In genomic region chr4:2937986-2938385, GRCh38 we compare ENCODE assay signal across 16 cellular contexts. TPM values are rescaled to one million over a fixed set of nuclear protein-coding genes. Genes with fewer than 3 reads are reported as not detected.
A peak's percentile ranks its signal among the peaks of the same experiment; 100 is the strongest.
DNase-seq lines count a peak whose midpoint lies in the region; ATAC-seq, FAIRE-seq and TF ChIP-seq lines count a peak whose summit lies in the region.
"Had no signal": no experiment of that assay in that cellular context is flagged by ENCODE, and none has a peak within 500 bp of the region (broad histone marks: within the 10 kb centered on the region; RNA-seq: fewer than 3 reads in every experiment).

No MANE protein-coding gene starts in this region.

- H3K9me3 Mint-ChIP-seq in CD8-positive, alpha-beta memory T cell: no peaks in the 10 kb centered on the region
- no peaks in the 10 kb centered on the region for H3K9me3 Mint-ChIP-seq in activated T-helper 1 cell treated with anti-CD3 and anti-CD28 coated beads, Interleukin-12 subunit alpha, Interleukin-12 subunit beta, Interleukin-2, Interleukin-4 antibody, amounts not matched to agents 30 ng/mL and 10 ng/mL and 1 ng/mL, durations not matched to agents 14 hours and 24 hours and 36 hours
- no peaks in the 10 kb centered on the region for H3K9me3 Mint-ChIP-seq in neural crest cell
- H3K9me3 Mint-ChIP-seq: naive B cell; stimulated activated naive CD8-positive, alpha-beta T cell treated with anti-CD3 and anti-CD28 coated beads, Interleukin-15, amount 100 ng/mL, for 72 hours; T-helper 2 cell treated with Interferon-gamma antibody and Interleukin-4, amounts not matched to agents 5 μg/mL and 100 μg/mL, for 36 hours had no signal

- ATAC-seq in GM19328 (IDR thresholded peaks at IDR 0.05; ENCODE audit: unreplicated experiment) (no peak), GM21381 (IDR thresholded peaks at IDR 0.05; ENCODE audit: unreplicated experiment) (no peak)
- ATAC-seq: right cardiac atrium; stimulated activated naive CD8-positive, alpha-beta T cell treated with anti-CD3 and anti-CD28 coated beads, Interleukin-15, amount 100 ng/mL, for 72 hours had no signal

- no peak overlapping the region for H3K27ac ChIP-seq in CD8-positive, alpha-beta memory T cell (ENCODE audit: low read depth, low read length)

- H3K9me3 ChIP-seq in CD8-positive, alpha-beta memory T cell (ENCODE audit: low read length): no peaks in the 10 kb centered on the region
- H3K9me3 ChIP-seq: adrenal gland had no signal

- peaks cover 36 to 67% (median 51%) of the 10 kb centered on the region in 3 donors for H3K4me1 Mint-ChIP-seq in CD8-positive, alpha-beta memory T cell
- H3K4me1 Mint-ChIP-seq in activated T-helper 1 cell treated with anti-CD3 and anti-CD28 coated beads, Interleukin-12 subunit alpha, Interleukin-12 subunit beta, Interleukin-2, Interleukin-4 antibody, amounts not matched to agents 30 ng/mL and 10 ng/mL and 1 ng/mL, durations not matched to agents 14 hours and 24 hours and 36 hours (ENCODE audit: low read depth): peaks cover 39% of the 10 kb centered on the region
- peaks cover 23% of the 10 kb centered on the region for H3K4me1 Mint-ChIP-seq in neural crest cell

- no peak for DNase-seq in CD8-positive, alpha-beta memory T cell
- no peak for DNase-seq in GM18507 (ENCODE audit: extremely low spot score, insufficient read length, low read depth)
- no peak for DNase-seq in activated T-helper 1 cell treated with anti-CD3 and anti-CD28 coated beads, Interleukin-12 subunit alpha, Interleukin-12 subunit beta, Interleukin-2, Interleukin-4 antibody, amounts not matched to agents 30 ng/mL and 10 ng/mL and 1 ng/mL, durations not matched to agents 14 hours and 24 hours and 36 hours (ENCODE audit: low spot score)
- DNase-seq in neural crest cell (ENCODE audit: low read depth, low spot score): no peak
- no peak for DNase-seq in NOMO-1 treated with DMSO at 0.1 percent for 48 hours (lab: John Stamatoyannopoulos, UW; ENCODE audit: unreplicated experiment)
- no peak for DNase-seq in HEK293T (ENCODE audit: extremely low spot score)
- DNase-seq: activated CD4-positive, alpha-beta T cell treated with anti-CD3 and anti-CD28 coated beads, Interleukin-2, amount 50 U/mL, for 4 hours; naive B cell; NCI-H187; NCI-H524 treated with DMSO at 0.1 percent for 48 hours had no signal

- peak overlapping the region in 6 of 8 donors; percentile 26 to 100 (median 62) for H3K27ac Mint-ChIP-seq in CD8-positive, alpha-beta memory T cell
- peak overlapping the region; percentile 34 for H3K27ac Mint-ChIP-seq in activated T-helper 1 cell treated with anti-CD3 and anti-CD28 coated beads, Interleukin-12 subunit alpha, Interleukin-12 subunit beta, Interleukin-2, Interleukin-4 antibody, amounts not matched to agents 30 ng/mL and 10 ng/mL and 1 ng/mL, durations not matched to agents 14 hours and 24 hours and 36 hours
- H3K27ac Mint-ChIP-seq in neural crest cell (ENCODE audit: unreplicated experiment): no peak overlapping the region

- peaks cover 0 to 76% (median 8%) of the 10 kb centered on the region in 3 donors for H3K36me3 Mint-ChIP-seq in CD8-positive, alpha-beta memory T cell
- peaks cover 54% of the 10 kb centered on the region for H3K36me3 Mint-ChIP-seq in activated T-helper 1 cell treated with anti-CD3 and anti-CD28 coated beads, Interleukin-12 subunit alpha, Interleukin-12 subunit beta, Interleukin-2, Interleukin-4 antibody, amounts not matched to agents 30 ng/mL and 10 ng/mL and 1 ng/mL, durations not matched to agents 14 hours and 24 hours and 36 hours (ENCODE audit: low read depth)
- no peaks in the 10 kb centered on the region for H3K36me3 Mint-ChIP-seq in neural crest cell (ENCODE audit: low read depth)

- H3K4me3 ChIP-seq in CD8-positive, alpha-beta memory T cell (ENCODE audit: low read length): no peak overlapping the region
- H3K4me3 ChIP-seq: adrenal gland had no signal

- peak; percentile 24 for FAIRE-seq in GM18507 (lab: Jason Lieb, UNC)

- POLR2A ChIA-PET in CD8-positive, alpha-beta memory T cell (lab: Charles Lee): no interaction called here
- POLR2A ChIA-PET in HEK293T (lab: Yijun Ruan, JAX): interaction anchor here (0.8 to 4.0 kb wide), 2 partner anchors 16 to 25 kb away, joined by 3 to 34 read pairs; partner anchors contain the start of genes GRK4 and NOP14

- no peak for TF ChIP-seq CTCF in neural crest cell (conservative IDR thresholded peaks at IDR 0.05)

- peaks cover 35% of the 10 kb centered on the region for H3K4me1 ChIP-seq in CD8-positive, alpha-beta memory T cell (ENCODE audit: insufficient read depth, low read length)

- H3K36me3 ChIP-seq in CD8-positive, alpha-beta memory T cell (ENCODE audit: insufficient read depth, low read length): peaks cover 32% of the 10 kb centered on the region

- no peaks in the 10 kb centered on the region for H3K27me3 ChIP-seq in CD8-positive, alpha-beta memory T cell (ENCODE audit: insufficient read depth, low read length, poor library complexity, severe bottlenecking)
- H3K27me3 ChIP-seq: adrenal gland had no signal

- CTCF ChIA-PET in CD8-positive, alpha-beta memory T cell (lab: Charles Lee): interaction anchor here (1.1 to 3.7 kb wide), 2 partner anchors 18 to 175 kb away, joined by 3 to 13 read pairs; no protein-coding TSS in a partner anchor
- CTCF ChIA-PET in HEK293T (lab: Yijun Ruan, JAX): no interaction called here

- peaks cover 0 to 1% of the 10 kb centered on the region in 2 donors for H3K27me3 Mint-ChIP-seq in CD8-positive, alpha-beta memory T cell
- H3K27me3 Mint-ChIP-seq in activated T-helper 1 cell treated with anti-CD3 and anti-CD28 coated beads, Interleukin-12 subunit alpha, Interleukin-12 subunit beta, Interleukin-2, Interleukin-4 antibody, amounts not matched to agents 30 ng/mL and 10 ng/mL and 1 ng/mL, durations not matched to agents 14 hours and 24 hours and 36 hours (ENCODE audit: insufficient read depth): no peaks in the 10 kb centered on the region
- H3K27me3 Mint-ChIP-seq in neural crest cell (ENCODE audit: low read depth): peaks cover 4% of the 10 kb centered on the region
- H3K27me3 Mint-ChIP-seq: naive B cell; stimulated activated naive CD8-positive, alpha-beta T cell treated with anti-CD3 and anti-CD28 coated beads, Interleukin-15, amount 100 ng/mL, for 72 hours had no signal

- H3K4me3 Mint-ChIP-seq in CD8-positive, alpha-beta memory T cell: no peak overlapping the region
- no peak overlapping the region for H3K4me3 Mint-ChIP-seq in activated T-helper 1 cell treated with anti-CD3 and anti-CD28 coated beads, Interleukin-12 subunit alpha, Interleukin-12 subunit beta, Interleukin-2, Interleukin-4 antibody, amounts not matched to agents 30 ng/mL and 10 ng/mL and 1 ng/mL, durations not matched to agents 14 hours and 24 hours and 36 hours
- H3K4me3 Mint-ChIP-seq in neural crest cell: peak overlapping the region; percentile 51

- intact Hi-C loops in activated T-helper 1 cell treated with anti-CD3 and anti-CD28 coated beads, Interleukin-12 subunit alpha, Interleukin-12 subunit beta, Interleukin-2, Interleukin-4 antibody, amounts not matched to agents 30 ng/mL and 10 ng/mL and 1 ng/mL, durations not matched to agents 14 hours and 24 hours and 36 hours (cut with micrococcal nuclease): loop anchor here (2.0 to 10.0 kb wide), 4 partner anchors 95 to 673 kb away; partner anchors contain the start of genes ADD1, CFAP99, MXD4 and TNIP2

TF ChIP-seq in HEK293T, 16 proteins besides CTCF, POLR2A, EP300 and RAD21:
- TF ChIP-seq BHLHE40 (IDR thresholded peaks at IDR 0.05; ENCODE audit: borderline replicate concordance) (no peak), PKNOX1 (IDR thresholded peaks at IDR 0.05) (no peak), SUZ12 (IDR thresholded peaks at IDR 0.05) (no peak), L3MBTL2 (conservative IDR thresholded peaks at IDR 0.05) (no peak), FOXK2 (IDR thresholded peaks at IDR 0.05) (no peak), HDGF (IDR thresholded peaks at IDR 0.05; ENCODE audit: borderline replicate concordance) (no peak), TARDBP (IDR thresholded peaks at IDR 0.05) (no peak), ZNF384 (IDR thresholded peaks at IDR 0.05) (no peak), ELF4 (IDR thresholded peaks at IDR 0.05) (no peak), SP1 (IDR thresholded peaks at IDR 0.05) (no peak), FOXM1 (IDR thresholded peaks at IDR 0.05; ENCODE audit: borderline replicate concordance) (no peak), LEF1 (IDR thresholded peaks at IDR 0.05; ENCODE audit: borderline replicate concordance) (no peak), CTBP1 (IDR thresholded peaks at IDR 0.05; ENCODE audit: borderline replicate concordance) (no peak), FOXA1 (IDR thresholded peaks at IDR 0.05) (no peak), NFRKB (IDR thresholded peaks at IDR 0.05) (no peak), ARNT (IDR thresholded peaks at IDR 0.05) (no peak)

RNA-seq across cellular contexts. Expression of gene NOP14, which starts 25.2 kb away (rescaled TPM):
- 100 to 1,000 TPM; 156 to 165 TPM for total RNA-seq in CD8-positive, alpha-beta memory T cell
- 26.5 TPM for polyA plus RNA-seq in CD8-positive, alpha-beta memory T cell
- 140 and 142 TPM in 2 replicates for total RNA-seq in activated T-helper 1 cell treated with anti-CD3 and anti-CD28 coated beads, Interleukin-12 subunit alpha, Interleukin-12 subunit beta, Interleukin-2, Interleukin-4 antibody, amounts not matched to agents 30 ng/mL and 10 ng/mL and 1 ng/mL, durations not matched to agents 14 hours and 24 hours and 36 hours
- total RNA-seq in neural crest cell: 46.6 and 49.2 TPM in 2 replicates

RNA-seq across cellular contexts. Expression of gene GRK4, which starts 25.4 kb away (rescaled TPM):
- total RNA-seq in CD8-positive, alpha-beta memory T cell: 1 to 10 TPM; 5.4 to 7.7 TPM
- polyA plus RNA-seq in CD8-positive, alpha-beta memory T cell: 2.5 TPM
- total RNA-seq in activated T-helper 1 cell treated with anti-CD3 and anti-CD28 coated beads, Interleukin-12 subunit alpha, Interleukin-12 subunit beta, Interleukin-2, Interleukin-4 antibody, amounts not matched to agents 30 ng/mL and 10 ng/mL and 1 ng/mL, durations not matched to agents 14 hours and 24 hours and 36 hours: 4.4 and 4.5 TPM in 2 replicates
- 8.9 and 11.6 TPM in 2 replicates for total RNA-seq in neural crest cell
